ENCODE assay signal across 8 cellular contexts in genomic region chr17:76523084-76524037, GRCh38. TPM values are rescaled to one million over a fixed set of nuclear protein-coding genes. Genes with fewer than 3 reads are reported as not detected.
A peak's percentile ranks its signal among the peaks of the same experiment; 100 is the strongest.
DNase-seq lines count a peak whose midpoint lies in the region; ATAC-seq and TF ChIP-seq lines count a peak whose summit lies in the region.

No MANE protein-coding gene starts in this region.

- no peak overlapping the region for H3K4me3 Mint-ChIP-seq in osteocyte (ENCODE audit: unreplicated experiment)

- CTCF ChIA-PET in Panc1 (lab: Charles Lee) = interaction anchor here (0.6 to 2.2 kb wide), 11 partner anchors 12 to 158 kb away, joined by 3 to 11 read pairs (median 5); partner anchors contain the start of gene PRCD

- 34 to 60% methylated on average over 11 to 25 of the region's 35 CpGs for WGBS in thyroid gland, 2 donors

- peak; percentile 96 for ATAC-seq in DND-41 (ENCODE audit: insufficient read depth, low read depth)
- ATAC-seq in Panc1 = peak; percentile 85

- no peak overlapping the region for H3K9ac ChIP-seq in DND-41 (ENCODE audit: low read depth, low read length)

- DNase-seq in DND-41 (peak; percentile 78), HT-29 (ENCODE audit: low spot score) (peak; percentile 79), Panc1 (ENCODE audit: low read depth, low spot score) (peak; percentile 46), foreskin fibroblast (peak; percentile 30 to 81), osteocyte (ENCODE audit: extremely low spot score, unreplicated experiment) (peak; percentile 92), thyroid gland (peak; percentile 68 to 77)
- peak; percentile 77 to 79 for DNase-seq in activated T-helper 1 cell treated with anti-CD3 and anti-CD28 coated beads, Interleukin-2, amount 50 U/mL, for 16 hours (ENCODE audit: low read depth in 1 of 2, low spot score in 1 of 2)
- DNase-seq in NK-92 treated with Interleukin-12 subunit alpha and Interleukin-12 subunit beta, amount 100 ng/mL, for 24 hours (lab: John Stamatoyannopoulos, UW) = no peak

- H2AFZ ChIP-seq in DND-41 (ENCODE audit: low read depth, low read length) = peak overlapping the region; percentile 40; the same call in 1 of the 2 replicates

- TF ChIP-seq CTCF in DND-41 (IDR thresholded peaks at IDR 0.05; ENCODE audit: borderline replicate concordance, extremely low read depth, low read length, poor library complexity, severe bottlenecking) = peak; percentile 94
- peak; percentile 100 for TF ChIP-seq CTCF in Panc1 (IDR thresholded peaks at IDR 0.05)
- peak; percentile 95 for TF ChIP-seq CTCF in foreskin fibroblast (IDR thresholded peaks at IDR 0.05; ENCODE audit: low read depth, low read length)
- peak; percentile 100 for TF ChIP-seq CTCF in osteocyte (IDR thresholded peaks at IDR 0.05)
- TF ChIP-seq CTCF in thyroid gland (IDR thresholded peaks at IDR 0.05) = peak; percentile 97 to 99 (median 99)

- H3K36me3 ChIP-seq in DND-41 (ENCODE audit: insufficient read depth, low read length) (no peaks in the 10 kb centered on the region), Panc1 (ENCODE audit: control insufficient read depth, insufficient read depth, low read length) (no peaks in the 10 kb centered on the region), thyroid gland (no peaks in the 10 kb centered on the region)

- H3K9me3 ChIP-seq in DND-41 (ENCODE audit: insufficient read depth, low read length, severe bottlenecking) (no peaks in the 10 kb centered on the region), Panc1 (ENCODE audit: control insufficient read depth, insufficient read depth, low read depth, low read length) (no peaks in the 10 kb centered on the region), thyroid gland (no peaks in the 10 kb centered on the region)

- peak overlapping the region; percentile 54; the same call in 1 of the 2 replicates for H3K4me2 ChIP-seq in DND-41 (ENCODE audit: insufficient read depth, low read length)

- peak overlapping the region; percentile 8 for H3K27ac Mint-ChIP-seq in osteocyte (ENCODE audit: unreplicated experiment)

- H3K79me2 ChIP-seq in DND-41 (ENCODE audit: insufficient read depth, low read length) = no peaks in the 10 kb centered on the region

- peaks cover 34% of the 10 kb centered on the region for H3K4me1 Mint-ChIP-seq in osteocyte (ENCODE audit: unreplicated experiment)

- in situ Hi-C loops in Panc1 (cut with HindIII; ENCODE audit: low pct_unique_long_range_greater_than_20kb, low sequenced_read_pairs) = no loop called here

- H3K4me1 ChIP-seq in DND-41 (ENCODE audit: insufficient read depth, low read length) (peaks cover 8% of the 10 kb centered on the region), Panc1 (ENCODE audit: control insufficient read depth, insufficient read depth, low read length) (peaks cover 19% of the 10 kb centered on the region), thyroid gland (peaks cover 16 to 43% of the 10 kb centered on the region in 2 donors)

- H3K27me3 ChIP-seq in DND-41 (ENCODE audit: insufficient read depth, low read length, poor library complexity) (no peaks in the 10 kb centered on the region), Panc1 (ENCODE audit: control insufficient read depth, insufficient read depth, low read length) (no peaks in the 10 kb centered on the region), thyroid gland (no peaks in the 10 kb centered on the region)

- intact Hi-C loops in Panc1 (cut with micrococcal nuclease; ENCODE audit: unreplicated experiment) (loop anchor here (1.0 to 5.0 kb wide), 2 partner anchors 24 to 99 kb away; no protein-coding TSS in a partner anchor), thyroid gland (cut with DNase I) (loop anchor here (2.0 to 10.0 kb wide), 5 partner anchors 19 to 194 kb away; partner anchors contain the start of gene ST6GALNAC2)

- no TSS peak for BruUV-seq in Panc1 (replicated peaks; lab: Mats Ljungman, UMichigan)

- POLR2A ChIA-PET in Panc1 (lab: Charles Lee) = interaction anchor here (0.6 kb wide), 1 partner anchor 30 kb away, joined by 5 read pairs; no protein-coding TSS in a partner anchor

- no peaks in the 10 kb centered on the region for H3K9me3 Mint-ChIP-seq in osteocyte (ENCODE audit: unreplicated experiment)

- H3K4me3 ChIP-seq in DND-41 (ENCODE audit: low read depth in 1 of 2, low read length in 2 of 2) = no peak overlapping the region; a peak in 1 of 4 replicates
- peak overlapping the region in 1 of 2 experiments; percentile 17; a peak in 1 of 4 replicates for H3K4me3 ChIP-seq in Panc1 (ENCODE audit: low read depth in 2 of 2, low read length in 2 of 2)
- H3K4me3 ChIP-seq in foreskin fibroblast (ENCODE audit: low read depth in 1 of 2, low read length in 2 of 2) = no peak overlapping the region
- H3K4me3 ChIP-seq in thyroid gland (replicated peaks in 1 of 3) = no peak overlapping the region

- H3K27me3 Mint-ChIP-seq in osteocyte (ENCODE audit: unreplicated experiment) = peaks cover 3% of the 10 kb centered on the region

- H4K20me1 ChIP-seq in DND-41 (ENCODE audit: insufficient read depth, low read length) = no peaks in the 10 kb centered on the region

- H3K27ac ChIP-seq in DND-41 (ENCODE audit: low read length) = no peak overlapping the region
- H3K27ac ChIP-seq in Panc1 (ENCODE audit: low read length) = no peak overlapping the region
- no peak overlapping the region for H3K27ac ChIP-seq in thyroid gland

- no peaks in the 10 kb centered on the region for H3K36me3 Mint-ChIP-seq in osteocyte (ENCODE audit: unreplicated experiment)

- no peak for TF ChIP-seq POLR2A in thyroid gland (IDR thresholded peaks at IDR 0.05)

RNA-seq across cellular contexts. Expression of gene CYGB, which starts 14.1 kb away (rescaled TPM):
- total RNA-seq in HT-29 (2014; rRNA removed; shearing (Covaris generic)) = not detected in 2 replicates
- total RNA-seq in Panc1 (2021; ENCODE audit: unreplicated experiment) (6.0 TPM), osteocyte (8.6 and 9.1 TPM in 2 replicates), thyroid gland (10 to 100 TPM; 14.7 to 32.3 (median 25.6) TPM)
- 16.3 TPM for polyA plus RNA-seq in Panc1 (2012; ENCODE audit: insufficient read length)

RNA-seq across cellular contexts. Expression of gene PRCD, which starts 16.5 kb away (rescaled TPM):
- total RNA-seq in HT-29 (2014; rRNA removed; shearing (Covaris generic)) = not detected in 2 replicates
- 0.54 TPM for total RNA-seq in Panc1 (2021; ENCODE audit: unreplicated experiment)
- 1.6 TPM for polyA plus RNA-seq in Panc1 (2012; ENCODE audit: insufficient read length)
- total RNA-seq in osteocyte = 1.3 and 1.4 TPM in 2 replicates
- total RNA-seq in thyroid gland = 1 to 10 TPM; 1.5 to 8.3 (median 4.2) TPM

RNA-seq across cellular contexts. Expression of gene RHBDF2, which starts 22.1 kb away (rescaled TPM):
- 42.0 and 46.5 TPM in 2 replicates for total RNA-seq in HT-29 (2014; rRNA removed; shearing (Covaris generic))
- total RNA-seq in Panc1 (2021; ENCODE audit: unreplicated experiment) (67.8 TPM), osteocyte (14.5 and 17.5 TPM in 2 replicates), thyroid gland (10 to 100 TPM; 16.4 to 31.1 (median 22.1) TPM)
- polyA plus RNA-seq in Panc1 (2012; ENCODE audit: insufficient read length) = 77.4 TPM

RNA-seq across cellular contexts. Expression of gene AANAT, which starts 56.0 kb away (rescaled TPM):
- not detected in 2 replicates for total RNA-seq in HT-29 (2014; rRNA removed; shearing (Covaris generic))
- total RNA-seq in Panc1 (2021; ENCODE audit: unreplicated experiment) (not detected), osteocyte (not detected in 2 replicates), thyroid gland (under 1 TPM in 1 of 4 donors, not detected in 3; 0.81 TPM)
- 0.24 TPM for polyA plus RNA-seq in Panc1 (2012; ENCODE audit: insufficient read length)
